Comparison of ENCODE assay signal across 25 cellular contexts in the genomic region with DNA sequence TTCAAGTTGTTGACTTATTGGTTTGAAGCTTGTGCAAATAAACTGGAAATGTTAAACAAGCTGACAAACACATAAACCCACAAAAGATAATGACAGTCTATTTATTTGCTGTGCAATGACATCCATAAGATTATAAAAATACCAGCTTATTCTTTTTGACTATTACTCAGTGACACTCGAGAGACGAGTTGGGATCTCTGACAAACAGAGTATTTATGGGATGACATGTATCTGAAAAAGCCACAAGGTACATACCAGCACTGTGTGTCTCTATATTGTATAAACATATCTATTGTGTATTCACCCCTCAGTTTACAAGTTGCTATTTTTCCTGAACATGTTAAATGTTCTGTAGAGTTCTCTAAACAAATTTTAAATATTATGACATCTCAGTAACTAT.
DNase-seq lines count a peak whose midpoint lies in the region; ATAC-seq and TF ChIP-seq lines count a peak whose summit lies in the region.
"Had no signal": no experiment of that assay in that cellular context is flagged by ENCODE, and none has a peak within 500 bp of the region (broad histone marks: within the 10 kb centered on the region; RNA-seq: fewer than 3 reads in every experiment).

No MANE protein-coding gene starts in this region.

- POLR2A ChIA-PET in PC-3 (lab: Charles Lee; ENCODE audit: unreplicated experiment) (no interaction called here), A673 (lab: Charles Lee; ENCODE audit: low non-redundant PET) (no interaction called here)

- DNase-seq in EL = peak; percentile 61
- DNase-seq in PC-3 = peak; percentile 88
- peak; percentile 48 for DNase-seq in fibroblast of gingiva (ENCODE audit: low read depth)
- DNase-seq in dedifferentiated amniotic fluid mesenchymal stem cell (ENCODE audit: extremely low spot score) = no peak
- DNase-seq in A673 (ENCODE audit: low spot score) = no peak
- DNase-seq: activated CD8-positive, alpha-beta T cell treated with anti-CD3 and anti-CD28 coated beads, Interleukin-2, amount 10 ng/mL, durations not matched to agents 7 days and 5 days; aorta; Caco-2; caudate nucleus; DMS79 treated with DMSO at 0.1 percent for 48 hours; esophagus squamous epithelium; KBM-7; midbrain; natural killer cell; NCI-H1417; NCI-H2081; NCI-H226; occipital lobe; spleen had no signal

- no peaks in the 10 kb centered on the region for H3K9me2 ChIP-seq in PC-3 (replicated peaks; ENCODE audit: low read length)

- CTCF ChIA-PET in PC-3 (lab: Charles Lee) (interaction anchor here (0.5 kb wide), 2 partner anchors 11 to 168 kb away, joined by 3 to 14 read pairs; no protein-coding TSS in a partner anchor), A673 (lab: Charles Lee) (interaction anchor here (0.6 to 0.7 kb wide), 2 partner anchors 8 to 83 kb away, joined by 3 to 9 read pairs; no protein-coding TSS in a partner anchor)

- H3K27me3 ChIP-seq in PC-3 (ENCODE audit: low read length) = no peaks in the 10 kb centered on the region
- no peaks in the 10 kb centered on the region for H3K27me3 ChIP-seq in rectal smooth muscle tissue (ENCODE audit: control insufficient read depth, insufficient read depth, low read length)
- no peaks in the 10 kb centered on the region for H3K27me3 ChIP-seq in A673 (replicated peaks; ENCODE audit: insufficient read depth, low read depth, low read length, poor library complexity)
- H3K27me3 ChIP-seq: esophagus squamous epithelium, spleen, tibial nerve had no signal

- H3K36me3 ChIP-seq in PC-3 (ENCODE audit: low read depth, low read length) = no peaks in the 10 kb centered on the region
- no peaks in the 10 kb centered on the region for H3K36me3 ChIP-seq in rectal smooth muscle tissue (ENCODE audit: control insufficient read depth, insufficient read depth, low read length)
- H3K36me3 ChIP-seq in A673 (ENCODE audit: insufficient read depth, low read length, poor library complexity, severe bottlenecking) = no peaks in the 10 kb centered on the region
- H3K36me3 ChIP-seq: esophagus squamous epithelium, spleen, tibial nerve had no signal

- H2AFZ ChIP-seq in PC-3 (ENCODE audit: low read length) = no peak overlapping the region

- H3K9ac ChIP-seq in PC-3 (ENCODE audit: low read length) (no peak overlapping the region), rectal smooth muscle tissue (ENCODE audit: low read length) (no peak overlapping the region)

- no TSS peak for BruUV-seq in PC-3 (replicated peaks; lab: Mats Ljungman, UMichigan)
- no TSS peak for BruUV-seq in A673 (replicated peaks; lab: Mats Ljungman, UMichigan)

- no peaks in the 10 kb centered on the region for H3K79me2 ChIP-seq in PC-3 (ENCODE audit: low read length)

- peaks cover 47% of the 10 kb centered on the region for H3K4me1 ChIP-seq in PC-3 (ENCODE audit: insufficient read depth, low read length)
- H3K4me1 ChIP-seq in rectal smooth muscle tissue (ENCODE audit: control insufficient read depth, insufficient read depth, low read length) = peaks cover 3% of the 10 kb centered on the region
- H3K4me1 ChIP-seq in A673 (ENCODE audit: insufficient read depth, low read length, poor library complexity, severe bottlenecking) = peaks cover 11% of the 10 kb centered on the region
- H3K4me1 ChIP-seq: Caco-2, esophagus squamous epithelium, spleen, tibial nerve had no signal

- peaks cover 14% of the 10 kb centered on the region for H3F3A ChIP-seq in PC-3 (ENCODE audit: low read length, unreplicated experiment)

- H3K4me2 ChIP-seq in PC-3 (ENCODE audit: low read length) = peak overlapping the region; percentile 42

- TF ChIP-seq CTCF in PC-3 (conservative IDR thresholded peaks at IDR 0.05; ENCODE audit: low read depth, low read length) = no peak
- TF ChIP-seq CTCF in A673 (conservative IDR thresholded peaks at IDR 0.05; ENCODE audit: low read depth, low read length) = no peak

- intact Hi-C loops in PC-3 (cut with micrococcal nuclease) (loop anchor here (2.0 to 5.0 kb wide), 5 partner anchors 41 to 210 kb away; no protein-coding TSS in a partner anchor), A673 (cut with micrococcal nuclease; ENCODE audit: unreplicated experiment) (no loop called here)

- peak; percentile 87 for ATAC-seq in PC-3
- ATAC-seq in HG02798 (IDR thresholded peaks at IDR 0.05; ENCODE audit: poor library complexity, unreplicated experiment) = no peak
- ATAC-seq: activated CD8-positive, alpha-beta T cell treated with anti-CD3 and anti-CD28 coated beads, Interleukin-2, amount 10 ng/mL, durations not matched to agents 7 days and 5 days; activated naive CD4-positive, alpha-beta T cell treated with anti-CD3 and anti-CD28 coated beads, Interleukin-2, amount 50 U/mL, for 72 hours; natural killer cell; SK-N-SH treated with all-trans-retinoic acid at 6 μM for 48 hours had no signal

- peak overlapping the region; percentile 74 for H3K27ac ChIP-seq in PC-3 (ENCODE audit: low read length)
- H3K27ac ChIP-seq in rectal smooth muscle tissue (ENCODE audit: low read depth, low read length) = peak overlapping the region; percentile 16
- no peak overlapping the region for H3K27ac ChIP-seq in A673 (ENCODE audit: low read depth, low read length, poor library complexity, severe bottlenecking)
- H3K27ac ChIP-seq: C4-2B, esophagus squamous epithelium, spleen, tibial nerve had no signal

- H3K9me3 ChIP-seq in PC-3 (ENCODE audit: low read length) = no peaks in the 10 kb centered on the region
- no peaks in the 10 kb centered on the region for H3K9me3 ChIP-seq in A673 (ENCODE audit: low read depth, low read length, poor library complexity, severe bottlenecking)
- H3K9me3 ChIP-seq: Caco-2, esophagus squamous epithelium, tibial nerve had no signal

- no peaks in the 10 kb centered on the region for H4K20me1 ChIP-seq in PC-3 (ENCODE audit: low read length)

- no peak overlapping the region for H3K4me3 ChIP-seq in PC-3 (ENCODE audit: low read length)
- no peak overlapping the region for H3K4me3 ChIP-seq in rectal smooth muscle tissue (ENCODE audit: low read length)
- no peak overlapping the region for H3K4me3 ChIP-seq in A673 (ENCODE audit: low read depth, low read length, poor library complexity, severe bottlenecking)
- H3K4me3 ChIP-seq: esophagus squamous epithelium, spleen, tibial nerve had no signal

Comparison
In these comparisons a context has a peak if more than half of its experiments do, and no peak if none do; other contexts are left out.
1. DNase-seq: peak in EL (single experiment), PC-3 (single experiment) and fibroblast of gingiva (single experiment); none in dedifferentiated amniotic fluid mesenchymal stem cell (single experiment) and A673 (single experiment).